ENCODE assay signal across 1 cellular context in genomic region chr5:172903790-172904189, GRCh38.
TF ChIP-seq lines count a peak whose summit lies in the region.

No MANE protein-coding gene starts in this region.

TF ChIP-seq in HepG2, 621 proteins besides CTCF, POLR2A, EP300 and RAD21 (continued from another document):
- TF ChIP-seq CERS6 (CRISPR knock-in tag; IDR thresholded peaks at IDR 0.05) (no peak), HMGXB4 (CRISPR knock-in tag; IDR thresholded peaks at IDR 0.05; ENCODE audit: borderline replicate concordance in 1 of 2, low read depth in 1 of 2) (no peak)
TF ChIP-seq in HepG2: peak in this region for 0.
